8 cellular contexts compared by ENCODE assay signal in genomic region chr13:31199849-31200635, GRCh38. TPM values are rescaled to one million over a fixed set of nuclear protein-coding genes. Genes with fewer than 3 reads are reported as not detected.
DNase-seq lines count a peak whose midpoint lies in the region; ATAC-seq, FAIRE-seq and TF ChIP-seq lines count a peak whose summit lies in the region.

Gene B3GLCT (plus strand): TSS chr13:31199975. CDS start chr13:31200085, 110 bp downstream.

- H3K27me3 ChIP-seq in astrocyte (ENCODE audit: insufficient read depth, low read length) (no peaks in the 10 kb centered on the region), aorta (ENCODE audit: control insufficient read depth in 1 of 2, insufficient read depth in 2 of 2, low read length in 1 of 2) (no peaks in the 10 kb centered on the region)

- H2AFZ ChIP-seq in astrocyte (ENCODE audit: low read depth, low read length) = peak within 1 kb of the TSS; percentile 84

- H4K20me1 ChIP-seq in astrocyte (ENCODE audit: insufficient read depth, low read length) = no peaks in the 10 kb centered on the region

- no peaks in the 10 kb centered on the region for H3K9me3 Mint-ChIP-seq in astrocyte (ENCODE audit: unreplicated experiment)

- H3K4me1 Mint-ChIP-seq in astrocyte (ENCODE audit: low read depth, unreplicated experiment) = peaks cover 22% of the 10 kb centered on the region

- peaks cover 17% of the 10 kb centered on the region for H3K4me1 ChIP-seq in astrocyte (ENCODE audit: insufficient read depth, low read length)
- no peaks in the 10 kb centered on the region for H3K4me1 ChIP-seq in aorta (ENCODE audit: control insufficient read depth in 1 of 2, insufficient read depth in 2 of 2, low read length in 2 of 2)

- no peaks in the 10 kb centered on the region for H3K36me3 Mint-ChIP-seq in astrocyte (ENCODE audit: low read depth, unreplicated experiment)

- peak; percentile 96 for FAIRE-seq in GM12891 (lab: Jason Lieb, UNC)
- FAIRE-seq in astrocyte (lab: Jason Lieb, UNC) = no peak

- peak within 1 kb of the TSS; percentile 55 for H3K27ac Mint-ChIP-seq in astrocyte (ENCODE audit: unreplicated experiment)

- TF ChIP-seq CTCF in astrocyte (IDR thresholded peaks at IDR 0.05; ENCODE audit: insufficient read depth, low read depth, low read length) = peak; percentile 44

- peaks cover 22% of the 10 kb centered on the region for H3K79me2 ChIP-seq in astrocyte (ENCODE audit: insufficient read depth, low read length)

- DNase-seq in GM12891 (ENCODE audit: insufficient read length, low spot score) (peak; percentile 94), NCI-H1092 treated with DMSO at 0.1 percent for 48 hours (lab: John Stamatoyannopoulos, UW) (peak; percentile 72), T-helper 22 cell (ENCODE audit: low read depth) (peak; percentile 57), astrocyte (ENCODE audit: low read depth) (peak; percentile 37), hepatic stellate cell (ENCODE audit: low spot score) (peak; percentile 89), retina (peak; percentile 93), aorta (peak; percentile 84 to 94)

- H3K4me2 ChIP-seq in astrocyte (ENCODE audit: low read length) = peak within 1 kb of the TSS; percentile 84

- H3K36me3 ChIP-seq in astrocyte (ENCODE audit: insufficient read depth, low read length) = no peaks in the 10 kb centered on the region
- H3K36me3 ChIP-seq in aorta (ENCODE audit: control insufficient read depth in 1 of 2, insufficient read depth in 2 of 2, low read length in 1 of 2) = no peaks in the 10 kb centered on the region

- WGBS in aorta, 2 donors = 0 to 1% methylated on average over 18 to 125 of the region's 125 CpGs

- peak within 1 kb of the TSS; percentile 89 for H3K4me3 Mint-ChIP-seq in astrocyte (ENCODE audit: unreplicated experiment)

- ATAC-seq in HG02610 (IDR thresholded peaks at IDR 0.05; ENCODE audit: unreplicated experiment) (peak; percentile 90), aorta (ENCODE audit: low FRiP score) (peak; percentile 95)

- TF ChIP-seq POLR2A in GM12891 (IDR thresholded peaks at IDR 0.05; ENCODE audit: low read depth, low read length) = no peak

- H3K9me3 ChIP-seq in astrocyte (ENCODE audit: insufficient read depth, low read depth, low read length) (no peaks in the 10 kb centered on the region), aorta (ENCODE audit: control insufficient read depth, low read length) (no peaks in the 10 kb centered on the region)

- peak within 1 kb of the TSS; percentile 74 for H3K4me3 ChIP-seq in astrocyte (ENCODE audit: insufficient read depth, low read depth, low read length)
- peak within 1 kb of the TSS; percentile 90 to 91 for H3K4me3 ChIP-seq in aorta (ENCODE audit: low read length in 2 of 2)

- intact Hi-C loops in aorta (cut with DNase I) = loop anchor here in 1 of 2 donors (2.0 to 10.0 kb wide), 2 partner anchors 37 to 225 kb away; no protein-coding TSS in a partner anchor

- peak within 1 kb of the TSS; percentile 87 for H3K9ac ChIP-seq in astrocyte (ENCODE audit: low read length)

- H3K27me3 Mint-ChIP-seq in astrocyte (ENCODE audit: low read depth, unreplicated experiment) = no peaks in the 10 kb centered on the region

- H3K27ac ChIP-seq in astrocyte (ENCODE audit: low read depth, low read length) (peak within 1 kb of the TSS; percentile 81), aorta (ENCODE audit: low read depth in 1 of 2, low read length in 2 of 2) (peak within 1 kb of the TSS; percentile 83 to 87)

TF ChIP-seq in GM12891, 5 proteins besides CTCF, POLR2A, EP300 and RAD21:
- TF ChIP-seq TAF1 (IDR thresholded peaks at IDR 0.05; ENCODE audit: low read depth, low read length) (no peak), PAX5 (IDR thresholded peaks at IDR 0.05; ENCODE audit: insufficient read depth, low read length, severe bottlenecking) (peak; percentile 31)
TF ChIP-seq in GM12891: peak in this region for 1.

RNA-seq across cellular contexts. Expression of gene B3GLCT, which starts in this region (rescaled TPM):
- 0.08 TPM for polyA plus RNA-seq in GM12891 (2012; ENCODE audit: low read depth, missing spikeins)
- total RNA-seq in astrocyte (11.2 TPM in 2 replicates), aorta (1 to 10 TPM; 7.8 to 8.3 TPM)
- 1 to 10 TPM in 1 of 2 donors, under 1 TPM in 1; 0.88 to 2.1 TPM for polyA plus RNA-seq in aorta

Comparison
In these comparisons a context has a peak if more than half of its experiments do, and no peak if none do; other contexts are left out.
1. Peak in every context shown above with its lines: DNase-seq, ATAC-seq, H3K4me3 ChIP-seq and H3K27ac ChIP-seq.
2. DNase-seq: peak in every context shown above with its lines; median percentile 94 in GM12891; 93 in retina; 89 in hepatic stellate cell; 89 in aorta; 72 in NCI-H1092 treated with DMSO at 0.1 percent for 48 hours; 57 in T-helper 22 cell; 37 in astrocyte.